19 cellular contexts compared by ENCODE assay signal in genomic region chr12:32512910-32513309, GRCh38.
DNase-seq lines count a peak whose midpoint lies in the region; ATAC-seq, FAIRE-seq and TF ChIP-seq lines count a peak whose summit lies in the region.
"Had no signal": no experiment of that assay in that cellular context is flagged by ENCODE, and none has a peak within 500 bp of the region (broad histone marks: within the 10 kb centered on the region; RNA-seq: fewer than 3 reads in every experiment).

No MANE protein-coding gene starts in this region.

- no peaks in the 10 kb centered on the region for H3K27me3 Mint-ChIP-seq in WTC11 (ENCODE audit: low read depth)

- no peaks in the 10 kb centered on the region for H3K36me3 ChIP-seq in KMS-11 (ENCODE audit: insufficient read depth)
- H3K36me3 ChIP-seq in transverse colon: no peaks in the 10 kb centered on the region
- no peaks in the 10 kb centered on the region for H3K36me3 ChIP-seq in brain microvascular endothelial cell (replicated peaks)
- H3K36me3 ChIP-seq: BE2C had no signal

- H3K36me3 Mint-ChIP-seq in WTC11: no peaks in the 10 kb centered on the region
- H3K36me3 Mint-ChIP-seq: CD4-positive, alpha-beta memory T cell; IgD-negative memory B cell had no signal

- POLR2A ChIA-PET in WTC11 (lab: Charles Lee): interaction anchor here (0.5 kb wide), 1 partner anchor 91 kb away, joined by 3 read pairs; no protein-coding TSS in a partner anchor

- no peak for TF ChIP-seq POLR2A in transverse colon (IDR thresholded peaks at IDR 0.05)
- TF ChIP-seq POLR2A in erythroblast (IDR thresholded peaks at IDR 0.05; ENCODE audit: low read length): no peak

- no peaks in the 10 kb centered on the region for H3K9me3 Mint-ChIP-seq in WTC11
- H3K9me3 Mint-ChIP-seq: CD4-positive, alpha-beta memory T cell; HFFc6; IgD-negative memory B cell had no signal

- peak overlapping the region; percentile 17; the same call in 1 of the 2 replicates for H3K27ac Mint-ChIP-seq in WTC11
- H3K27ac Mint-ChIP-seq: CD4-positive, alpha-beta memory T cell; HFFc6; IgD-negative memory B cell had no signal

- CTCF ChIA-PET in WTC11 (lab: Charles Lee): interaction anchor here (1.4 kb wide), 1 partner anchor 17 kb away, joined by 3 read pairs; no protein-coding TSS in a partner anchor

- intact Hi-C loops in transverse colon (cut with DNase I; ENCODE audit: low total_unique reads): no loop called here

- H3K4me1 ChIP-seq in KMS-11 (ENCODE audit: low read depth, poor library complexity, severe bottlenecking) (peaks cover 94% of the 10 kb centered on the region), transverse colon (peaks cover 0 to 17% (median 11%) of the 10 kb centered on the region in 4 donors)
- H3K4me1 ChIP-seq: BE2C had no signal

- no peaks in the 10 kb centered on the region for H4K20me1 ChIP-seq in KMS-11 (ENCODE audit: insufficient read depth)

- H3K27ac ChIP-seq in KMS-11: peak overlapping the region; percentile 89
- H3K27ac ChIP-seq in transverse colon: peak overlapping the region; percentile 8 to 50 (median 30)
- no peak overlapping the region for H3K27ac ChIP-seq in brain microvascular endothelial cell
- H3K27ac ChIP-seq: C4-2B had no signal

- in situ Hi-C loops in transverse colon (cut with MboI; ENCODE audit: low pct_ligation_motif_present in 1 of 4, low pct_unique_long_range_greater_than_20kb in 1 of 4, low sequenced_read_pairs in 3 of 4) (no loop called here), brain microvascular endothelial cell (cut with HindIII; ENCODE audit: low pct_ligation_motif_present, low sequenced_read_pairs) (no loop called here)

- DNase-seq in WTC11 (ENCODE audit: low spot score): no peak
- DNase-seq in left lobe of liver (ENCODE audit: low spot score): no peak
- DNase-seq in transverse colon: peak; percentile 29
- DNase-seq in erythroblast (lab: John Stamatoyannopoulos, UW): no peak
- DNase-seq in brain microvascular endothelial cell: no peak
- no peak for DNase-seq in D721Med (ENCODE audit: insufficient read length, low spot score)
- DNase-seq: BE2C; CD4-positive, alpha-beta memory T cell; DMS153; DMS79 treated with DMSO at 0.1 percent for 48 hours; EL; HCEC 1CT; HFFc6 had no signal

- TF ChIP-seq CTCF in KMS-11 (conservative IDR thresholded peaks at IDR 0.05; ENCODE audit: low read depth, low read length) (no peak), WTC11 (IDR thresholded peaks at IDR 0.05) (no peak), transverse colon (IDR thresholded peaks at IDR 0.05) (no peak), brain microvascular endothelial cell (IDR thresholded peaks at IDR 0.05; ENCODE audit: low read depth, low read length, missing control alignments) (no peak), D721Med (IDR thresholded peaks at IDR 0.05; ENCODE audit: insufficient read depth, missing control alignments) (no peak)

- H3K4me3 Mint-ChIP-seq in WTC11: no peak overlapping the region
- H3K4me3 Mint-ChIP-seq: CD4-positive, alpha-beta memory T cell; HFFc6; IgD-negative memory B cell had no signal

- peak overlapping the region; percentile 71 for H3K4me2 ChIP-seq in KMS-11

- TF ChIP-seq EP300 in transverse colon (IDR thresholded peaks at IDR 0.05; ENCODE audit: low read depth): no peak

- peak overlapping the region; percentile 54; the same call in 1 of the 2 replicates for H3K9ac ChIP-seq in KMS-11

- no peak for FAIRE-seq in D721Med (lab: Jason Lieb, UNC)
- FAIRE-seq: A204.1, G401.6, GM12891 had no signal

- H3K9me3 ChIP-seq in transverse colon: no peaks in the 10 kb centered on the region
- H3K9me3 ChIP-seq: BE2C had no signal

- H3K4me3 ChIP-seq in KMS-11 (IDR thresholded peaks at IDR 0.05; ENCODE audit: insufficient read depth, low read depth, low read length) (no peak overlapping the region), transverse colon (no peak overlapping the region), brain microvascular endothelial cell (ENCODE audit: low read depth, low read length) (no peak overlapping the region)

- H3K27me3 ChIP-seq in KMS-11 (ENCODE audit: insufficient read depth, low read depth) (no peaks in the 10 kb centered on the region), transverse colon (no peaks in the 10 kb centered on the region), brain microvascular endothelial cell (replicated peaks) (no peaks in the 10 kb centered on the region)
- H3K27me3 ChIP-seq: BE2C had no signal

- ATAC-seq in WTC11 (no peak), left lobe of liver (peak; percentile 60)

- WGBS in transverse colon (ENCODE audit: low coverage in 1 of 2), 2 donors: 33 to 55% methylated on average over 2 of the region's 2 CpGs

- H3K79me2 ChIP-seq in KMS-11 (ENCODE audit: insufficient read depth, low read depth): no peaks in the 10 kb centered on the region

- peaks cover 51% of the 10 kb centered on the region for H3K4me1 Mint-ChIP-seq in WTC11
- H3K4me1 Mint-ChIP-seq: CD4-positive, alpha-beta memory T cell had no signal

- H2AFZ ChIP-seq in KMS-11 (ENCODE audit: low read depth): peak overlapping the region; percentile 33; the same call in 1 of the 2 replicates

TF ChIP-seq in WTC11, 78 proteins besides CTCF, POLR2A, EP300 and RAD21:
- no peak for TF ChIP-seq ZNF512 (CRISPR knock-in tag; IDR thresholded peaks at IDR 0.05; ENCODE audit: borderline replicate concordance)
- TF ChIP-seq MLX (CRISPR knock-in tag; IDR thresholded peaks at IDR 0.05): no peak
- no peak for TF ChIP-seq ZNF263 (CRISPR knock-in tag; IDR thresholded peaks at IDR 0.05; ENCODE audit: low read depth)
- no peak for TF ChIP-seq E2F5 (CRISPR knock-in tag; IDR thresholded peaks at IDR 0.05)
